ENCODE assay signal across 12 cellular contexts in the genomic region with DNA sequence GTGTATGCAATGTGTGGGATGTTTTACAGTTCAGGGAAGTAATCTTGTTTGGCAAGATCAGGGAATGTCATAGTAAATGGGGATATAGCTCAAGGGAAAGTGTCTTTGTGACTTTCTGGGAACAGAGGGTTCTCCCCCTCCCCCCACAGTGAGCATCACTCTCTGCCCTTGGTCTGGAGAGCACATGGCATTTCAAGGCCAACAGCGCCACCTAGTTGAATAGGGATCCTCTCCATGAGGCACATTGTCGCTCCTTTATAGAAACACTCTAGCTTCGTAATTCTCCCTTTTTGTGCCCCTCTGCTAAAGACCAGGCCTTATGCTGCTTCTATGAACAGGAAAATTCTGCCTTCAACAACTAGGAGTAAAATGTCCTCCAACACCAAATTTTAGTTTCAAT. TPM values are rescaled to one million over a fixed set of nuclear protein-coding genes. Genes with fewer than 3 reads are reported as not detected.
A peak's percentile ranks its signal among the peaks of the same experiment; 100 is the strongest.
DNase-seq lines count a peak whose midpoint lies in the region; ATAC-seq, FAIRE-seq and TF ChIP-seq lines count a peak whose summit lies in the region.
"Had no signal": no experiment of that assay in that cellular context is flagged by ENCODE, and none has a peak within 500 bp of the region (broad histone marks: within the 10 kb centered on the region; RNA-seq: fewer than 3 reads in every experiment).

No MANE protein-coding gene starts in this region.

- H3K27me3 Mint-ChIP-seq in osteocyte (ENCODE audit: unreplicated experiment) = peaks cover 18% of the 10 kb centered on the region

- H3K4me1 ChIP-seq in PC-3 (ENCODE audit: insufficient read depth, low read length) = no peaks in the 10 kb centered on the region
- no peaks in the 10 kb centered on the region for H3K4me1 ChIP-seq in transverse colon
- H3K4me1 ChIP-seq: tibial nerve had no signal

- 84 to 100% methylated on average over 2 to 3 of the region's 3 CpGs for WGBS in transverse colon (ENCODE audit: low coverage in 1 of 2), 2 donors

- DNase-seq in NCI-H748 (lab: John Stamatoyannopoulos, UW; ENCODE audit: unreplicated experiment) = peak; percentile 24
- no peak for DNase-seq in NCI-H748 treated with DMSO at 0.1 percent for 48 hours (lab: John Stamatoyannopoulos, UW)
- DNase-seq in HL-60 (ENCODE audit: low read depth in 1 of 2, low spot score in 1 of 2) = peak; percentile 2 to 8
- peak; percentile 24 for DNase-seq in PC-3
- DNase-seq in iPS DF 19.7 (ENCODE audit: low read depth, low spot score) = peak; percentile 54
- DNase-seq in transverse colon = no peak
- no peak for DNase-seq in RCC 7860 (ENCODE audit: low spot score)
- DNase-seq in osteocyte (ENCODE audit: extremely low spot score, unreplicated experiment) = no peak
- DNase-seq: activated CD4-positive, alpha-beta T cell treated with anti-CD3 and anti-CD28 coated beads, Interleukin-2, amount 50 U/mL, for 1 hour; glutamatergic neuron; naive thymus-derived CD4-positive, alpha-beta T cell had no signal

- H3K36me3 ChIP-seq in PC-3 (ENCODE audit: low read depth, low read length) (no peaks in the 10 kb centered on the region), transverse colon (no peaks in the 10 kb centered on the region)
- H3K36me3 ChIP-seq: tibial nerve had no signal

- H3K4me3 Mint-ChIP-seq in osteocyte (ENCODE audit: unreplicated experiment) = no peak overlapping the region
- H3K4me3 Mint-ChIP-seq: naive thymus-derived CD4-positive, alpha-beta T cell had no signal

- no peak for TF ChIP-seq CTCF in HL-60 (IDR thresholded peaks at IDR 0.05; ENCODE audit: insufficient read depth, low read length)
- TF ChIP-seq CTCF in PC-3 (conservative IDR thresholded peaks at IDR 0.05; ENCODE audit: low read depth, low read length) = peak; percentile 43; the same call in 1 of the 2 replicates
- no peak for TF ChIP-seq CTCF in transverse colon (IDR thresholded peaks at IDR 0.05)
- TF ChIP-seq CTCF in osteocyte (IDR thresholded peaks at IDR 0.05) = no peak

- intact Hi-C loops in PC-3 (cut with micrococcal nuclease) (no loop called here), transverse colon (cut with DNase I; ENCODE audit: low total_unique reads) (no loop called here)

- POLR2A ChIA-PET in PC-3 (lab: Charles Lee; ENCODE audit: unreplicated experiment) = no interaction called here

- in situ Hi-C loops in transverse colon (cut with MboI; ENCODE audit: low pct_ligation_motif_present in 1 of 4, low pct_unique_long_range_greater_than_20kb in 1 of 4, low sequenced_read_pairs in 3 of 4) = no loop called here

- H3K9ac ChIP-seq in PC-3 (ENCODE audit: low read length) = no peak overlapping the region

- TF ChIP-seq POLR2A in transverse colon (IDR thresholded peaks at IDR 0.05) = no peak

- no peaks in the 10 kb centered on the region for H3K4me1 Mint-ChIP-seq in osteocyte (ENCODE audit: unreplicated experiment)
- H3K4me1 Mint-ChIP-seq: naive thymus-derived CD4-positive, alpha-beta T cell had no signal

- no peak overlapping the region for H3K27ac Mint-ChIP-seq in osteocyte (ENCODE audit: unreplicated experiment)
- H3K27ac Mint-ChIP-seq: naive thymus-derived CD4-positive, alpha-beta T cell had no signal

- H3K9me3 ChIP-seq in PC-3 (ENCODE audit: low read length) (no peaks in the 10 kb centered on the region), transverse colon (peaks cover 11 to 27% of the 10 kb centered on the region in 2 donors)

- H3K4me3 ChIP-seq in HL-60 (replicated peaks; ENCODE audit: insufficient read depth, low read length) (no peak overlapping the region), PC-3 (ENCODE audit: low read length) (no peak overlapping the region), transverse colon (no peak overlapping the region)
- H3K4me3 ChIP-seq: tibial nerve had no signal

- H3K9me2 ChIP-seq in PC-3 (replicated peaks; ENCODE audit: low read length) = no peaks in the 10 kb centered on the region

- FAIRE-seq in RCC 7860 (lab: Jason Lieb, UNC) = no peak

- H3K27ac ChIP-seq in HL-60 (replicated peaks) (no peak overlapping the region), PC-3 (ENCODE audit: low read length) (no peak overlapping the region), transverse colon (no peak overlapping the region)
- H3K27ac ChIP-seq: tibial nerve had no signal

- no peaks in the 10 kb centered on the region for H3F3A ChIP-seq in PC-3 (ENCODE audit: low read length, unreplicated experiment)

- H2AFZ ChIP-seq in PC-3 (ENCODE audit: low read length) = no peak overlapping the region

- H3K36me3 Mint-ChIP-seq in osteocyte (ENCODE audit: unreplicated experiment) = no peaks in the 10 kb centered on the region

- no peak for TF ChIP-seq EP300 in transverse colon (IDR thresholded peaks at IDR 0.05; ENCODE audit: low read depth)

- H4K20me1 ChIP-seq in PC-3 (ENCODE audit: low read length) = no peaks in the 10 kb centered on the region

- ATAC-seq in PC-3 = no peak
- ATAC-seq: naive thymus-derived CD4-positive, alpha-beta T cell had no signal

- no TSS peak for BruUV-seq in PC-3 (replicated peaks; lab: Mats Ljungman, UMichigan)

- no peaks in the 10 kb centered on the region for H3K79me2 ChIP-seq in PC-3 (ENCODE audit: low read length)

- H3K4me2 ChIP-seq in PC-3 (ENCODE audit: low read length) = no peak overlapping the region

- H3K27me3 ChIP-seq in HL-60 (ENCODE audit: insufficient read depth, poor library complexity, severe bottlenecking) (no peaks in the 10 kb centered on the region), PC-3 (ENCODE audit: low read length) (peaks cover 19% of the 10 kb centered on the region), transverse colon (no peaks in the 10 kb centered on the region)
- H3K27me3 ChIP-seq: tibial nerve had no signal

- peaks cover 36% of the 10 kb centered on the region for H3K9me3 Mint-ChIP-seq in osteocyte (ENCODE audit: unreplicated experiment)

- CTCF ChIA-PET in PC-3 (lab: Charles Lee) = interaction anchor here (0.7 kb wide), 1 partner anchor 974 kb away, joined by 3 read pairs; no protein-coding TSS in a partner anchor

RNA-seq across cellular contexts. Expression of a gene that starts 37.1 kb away (rescaled TPM):
- 0.11 and 0.35 TPM in 2 replicates for total RNA-seq in PC-3 (2014; rRNA removed)
- 1 to 10 TPM in 3 of 4 donors, not detected in 1; 1.9 to 4.0 (median 2.5) TPM for total RNA-seq in transverse colon
- total RNA-seq in osteocyte = 68.1 and 72.4 TPM in 2 replicates
- total RNA-seq: naive thymus-derived CD4-positive, alpha-beta T cell had no signal

Comparison
In these comparisons a context has a peak if more than half of its experiments do, and no peak if none do; other contexts are left out.
1. DNase-seq: peak in NCI-H748 (single experiment), HL-60 (2 of 2), PC-3 (single experiment) and iPS DF 19.7 (single experiment); none in NCI-H748 treated with DMSO at 0.1 percent for 48 hours (single experiment), transverse colon (single experiment), RCC 7860 (single experiment) and osteocyte (single experiment).
2. RNA of a gene that starts 37.1 kb away (total RNA-seq): 68.1 to 72.4 TPM in osteocyte; 1.9 to 4.0 TPM in transverse colon and 0.11 to 0.35 TPM in PC-3; every median in the first group is over 10 times any median in the second.